Comparison of ENCODE assay signal across 38 cellular contexts in genomic region chr17:9938764-9939163, GRCh38. TPM values are rescaled to one million over a fixed set of nuclear protein-coding genes. Genes with fewer than 3 reads are reported as not detected.
"Had no signal": no experiment of that assay in that cellular context is flagged by ENCODE, and none has a peak within 500 bp of the region (broad histone marks: within the 10 kb centered on the region; RNA-seq: fewer than 3 reads in every experiment).

No MANE protein-coding gene starts in this region.

- H3K36me3 ChIP-seq: MG63 had no signal

- DNase-seq: Karpas-422, Kasumi-1, MG63, MM.1S, NCI-H1048, NCI-H1092, NCI-H1092 treated with DMSO at 0.1 percent for 48 hours, NCI-H1105, NCI-H1105 treated with DMSO at 0.1 percent for 48 hours, NCI-H1417, NCI-H1417 treated with DMSO at 0.1 percent for 48 hours, NCI-H1436, NCI-H1436 treated with DMSO at 0.1 percent for 48 hours, NCI-H146, NCI-H1694, NCI-H1694 treated with DMSO at 0.1 percent for 48 hours, NCI-H187, NCI-H187 treated with DMSO at 0.1 percent for 48 hours, NCI-H1930, NCI-H2029, NCI-H2029 treated with DMSO at 0.1 percent for 48 hours, NCI-H2081, NCI-H2081 treated with DMSO at 0.1 percent for 48 hours, NCI-H2107, NCI-H2171, NCI-H2171 treated with DMSO at 0.1 percent for 48 hours, NCI-H2227 treated with DMSO at 0.1 percent for 48 hours, NCI-H226, NCI-H345, NCI-H446, NCI-H446 treated with DMSO at 0.1 percent for 48 hours, NCI-H510A, NCI-H510A treated with DMSO at 0.1 percent for 48 hours, NCI-H524 had no signal

- H3K4me3 ChIP-seq: MG63 had no signal

- H3K27me3 ChIP-seq: MG63 had no signal

RNA-seq across cellular contexts. Expression of gene RCVRN, which starts 33.7 kb away (rescaled TPM):
- total RNA-seq: LHCN-M2, M059J, MCF 10A, NCI-H460 had no signal
